In genomic region chr10:123139521-123140163, GRCh38 we compare ENCODE assay signal across 12 cellular contexts. TPM values are rescaled to one million over a fixed set of nuclear protein-coding genes. Genes with fewer than 3 reads are reported as not detected.
DNase-seq lines count a peak whose midpoint lies in the region; ATAC-seq and TF ChIP-seq lines count a peak whose summit lies in the region.
"Had no signal": no experiment of that assay in that cellular context is flagged by ENCODE, and none has a peak within 500 bp of the region (broad histone marks: within the 10 kb centered on the region; RNA-seq: fewer than 3 reads in every experiment).

No MANE protein-coding gene starts in this region.

- CTCF ChIA-PET in RWPE1 (lab: Yijun Ruan, JAX), result interaction anchor here (1.3 to 1.6 kb wide), 2 partner anchors 96 to 241 kb away, joined by 5 to 10 read pairs; no protein-coding TSS in a partner anchor

- no peaks in the 10 kb centered on the region for H3K9me3 Mint-ChIP-seq in activated T-cell treated with anti-CD3 and anti-CD28 coated beads, Interleukin-2, amount 50 U/mL, for 72 hours
- no peaks in the 10 kb centered on the region for H3K9me3 Mint-ChIP-seq in activated T-cell treated with anti-CD3 and anti-CD28 coated beads, Interleukin-2, amount 50 U/mL, for 4 hours
- H3K9me3 Mint-ChIP-seq: stimulated activated naive CD8-positive, alpha-beta T cell treated with anti-CD3 and anti-CD28 coated beads, Interleukin-15, Interleukin-2, amounts not matched to agents 100 ng/mL and 50 ng/mL, for 24 hours had no signal

- peak in 1 of 2 donors; percentile 12 for DNase-seq in activated T-cell treated with anti-CD3 and anti-CD28 coated beads, Interleukin-2, amount 50 U/mL, for 72 hours
- DNase-seq in activated T-cell treated with anti-CD3 and anti-CD28 coated beads, Interleukin-2, amount 50 U/mL, for 4 hours, result no peak
- no peak for DNase-seq in T-helper 17 cell
- peak; percentile 41 for DNase-seq in iPS-NIHi7 (ENCODE audit: extremely low spot score)
- DNase-seq in testis, result peak; percentile 76
- DNase-seq in RWPE1 (ENCODE audit: low spot score), result no peak
- DNase-seq: effector CD4-positive, alpha-beta T cell; KBM-7 had no signal

- H3K4me1 ChIP-seq in testis, result peaks cover 10% of the 10 kb centered on the region

- peaks cover 21% of the 10 kb centered on the region for H3K27me3 ChIP-seq in testis

- TF ChIP-seq CTCF in testis (IDR thresholded peaks at IDR 0.05) (no peak), RWPE1 (conservative IDR thresholded peaks at IDR 0.05; ENCODE audit: low read depth) (no peak)

- WGBS in testis, 2 donors, result 3 to 7% methylated on average over 15 to 32 of the region's 32 CpGs

- no peak overlapping the region for H3K4me3 ChIP-seq in testis

- H3K27me3 Mint-ChIP-seq in activated T-cell treated with anti-CD3 and anti-CD28 coated beads, Interleukin-2, amount 50 U/mL, for 72 hours (ENCODE audit: low read depth), result peaks cover 78% of the 10 kb centered on the region
- H3K27me3 Mint-ChIP-seq in activated T-cell treated with anti-CD3 and anti-CD28 coated beads, Interleukin-2, amount 50 U/mL, for 4 hours (ENCODE audit: low read depth), result peaks cover 82% of the 10 kb centered on the region
- H3K27me3 Mint-ChIP-seq in T-helper 17 cell, result peaks cover 76% of the 10 kb centered on the region

- peak overlapping the region; percentile 74 to 80 for H3K4me3 Mint-ChIP-seq in activated T-cell treated with anti-CD3 and anti-CD28 coated beads, Interleukin-2, amount 50 U/mL, for 72 hours
- H3K4me3 Mint-ChIP-seq in activated T-cell treated with anti-CD3 and anti-CD28 coated beads, Interleukin-2, amount 50 U/mL, for 4 hours, result no peak overlapping the region
- H3K4me3 Mint-ChIP-seq in T-helper 17 cell, result peak overlapping the region; percentile 43
- H3K4me3 Mint-ChIP-seq: stimulated activated naive CD8-positive, alpha-beta T cell treated with anti-CD3 and anti-CD28 coated beads, Interleukin-15, Interleukin-2, amounts not matched to agents 100 ng/mL and 50 ng/mL, for 24 hours had no signal

- no peaks in the 10 kb centered on the region for H3K36me3 ChIP-seq in testis (ENCODE audit: low read depth, missing control alignments)

- peak overlapping the region; percentile 58 for H3K27ac Mint-ChIP-seq in activated T-cell treated with anti-CD3 and anti-CD28 coated beads, Interleukin-2, amount 50 U/mL, for 72 hours
- H3K27ac Mint-ChIP-seq in T-helper 17 cell, result peak overlapping the region; percentile 59

- peaks cover 47% of the 10 kb centered on the region for H3K4me1 Mint-ChIP-seq in activated T-cell treated with anti-CD3 and anti-CD28 coated beads, Interleukin-2, amount 50 U/mL, for 72 hours (ENCODE audit: low read depth)
- peaks cover 56% of the 10 kb centered on the region for H3K4me1 Mint-ChIP-seq in activated T-cell treated with anti-CD3 and anti-CD28 coated beads, Interleukin-2, amount 50 U/mL, for 4 hours (ENCODE audit: low read depth)
- peaks cover 32% of the 10 kb centered on the region for H3K4me1 Mint-ChIP-seq in T-helper 17 cell

- intact Hi-C loops in testis (cut with DNase I; ENCODE audit: low total_unique reads), result loop anchor here (5.0 kb wide), 1 partner anchor 418 kb away; no protein-coding TSS in a partner anchor

- POLR2A ChIA-PET in RWPE1 (lab: Yijun Ruan, JAX; ENCODE audit: low non-redundant PET), result no interaction called here

- peaks cover 0 to 1% of the 10 kb centered on the region in 2 donors for H3K36me3 Mint-ChIP-seq in activated T-cell treated with anti-CD3 and anti-CD28 coated beads, Interleukin-2, amount 50 U/mL, for 72 hours (ENCODE audit: insufficient read depth in 2 of 2)
- H3K36me3 Mint-ChIP-seq in activated T-cell treated with anti-CD3 and anti-CD28 coated beads, Interleukin-2, amount 50 U/mL, for 4 hours (ENCODE audit: insufficient read depth), result no peaks in the 10 kb centered on the region
- peaks cover 5% of the 10 kb centered on the region for H3K36me3 Mint-ChIP-seq in T-helper 17 cell (ENCODE audit: low read depth)

- H3K27ac ChIP-seq in testis (no peak overlapping the region), RWPE1 (no peak overlapping the region)
- H3K27ac ChIP-seq: C4-2B had no signal

- TF ChIP-seq POLR2A in testis (IDR thresholded peaks at IDR 0.05), result no peak

- ATAC-seq in activated T-cell treated with anti-CD3 and anti-CD28 coated beads, Interleukin-2, amount 50 U/mL, for 72 hours (replicated peaks in 1 of 2), result peak; percentile 3 to 9
- no peak for ATAC-seq in activated T-cell treated with anti-CD3 and anti-CD28 coated beads, Interleukin-2, amount 50 U/mL, for 4 hours
- ATAC-seq in T-helper 17 cell, result peak; percentile 16
- no peak for ATAC-seq in HG03095 (IDR thresholded peaks at IDR 0.05; ENCODE audit: unreplicated experiment)
- ATAC-seq in HG03520 (IDR thresholded peaks at IDR 0.05; ENCODE audit: unreplicated experiment), result no peak

- H3K9me3 ChIP-seq in T-helper 17 cell (ENCODE audit: control insufficient read depth, low read length, poor library complexity, severe bottlenecking) (no peaks in the 10 kb centered on the region), testis (no peaks in the 10 kb centered on the region)

RNA-seq across cellular contexts. Expression of gene HMX3, which starts 3.9 kb away (rescaled TPM):
- 1 to 10 TPM; 1.2 to 2.0 TPM for total RNA-seq in activated T-cell treated with anti-CD3 and anti-CD28 coated beads, Interleukin-2, amount 50 U/mL, for 72 hours
- total RNA-seq in activated T-cell treated with anti-CD3 and anti-CD28 coated beads, Interleukin-2, amount 50 U/mL, for 4 hours, result under 1 TPM in 1 of 3 donors, not detected in 2; 0.16 TPM
- total RNA-seq in T-helper 17 cell, result under 1 TPM in 1 of 2 donors, not detected in 1; 0.39 TPM
- total RNA-seq in testis, result under 1 TPM; 0.25 to 0.55 TPM
- polyA plus RNA-seq in testis (ENCODE audit: insufficient read depth, low read depth, low replicate concordance), result not detected

RNA-seq across cellular contexts. Expression of gene HMX2, which starts 8.3 kb away (rescaled TPM):
- 1 to 10 TPM in 1 of 2 donors, under 1 TPM in 1; 0.58 to 1.1 TPM for total RNA-seq in activated T-cell treated with anti-CD3 and anti-CD28 coated beads, Interleukin-2, amount 50 U/mL, for 72 hours
- under 1 TPM in 1 of 3 donors, not detected in 2; 0.11 TPM for total RNA-seq in activated T-cell treated with anti-CD3 and anti-CD28 coated beads, Interleukin-2, amount 50 U/mL, for 4 hours
- not detected for total RNA-seq in T-helper 17 cell
- under 1 TPM; 0.19 to 0.47 TPM for total RNA-seq in testis
- not detected for polyA plus RNA-seq in testis (ENCODE audit: insufficient read depth, low read depth, low replicate concordance)

RNA-seq across cellular contexts. Expression of gene BUB3, which starts 14.6 kb away (rescaled TPM):
- 100 to 1,000 TPM; 255 TPM for total RNA-seq in activated T-cell treated with anti-CD3 and anti-CD28 coated beads, Interleukin-2, amount 50 U/mL, for 72 hours
- total RNA-seq in activated T-cell treated with anti-CD3 and anti-CD28 coated beads, Interleukin-2, amount 50 U/mL, for 4 hours, result 100 to 1,000 TPM; 169 to 185 (median 173) TPM
- total RNA-seq in T-helper 17 cell (100 to 1,000 TPM; 105 to 111 TPM), testis (10 to 100 TPM; 78.7 to 96.0 TPM)
- polyA plus RNA-seq in testis (ENCODE audit: insufficient read depth, low read depth, low replicate concordance), result 148 TPM

Comparison
In these comparisons a context has a peak if more than half of its experiments do, and no peak if none do; other contexts are left out.
1. ATAC-seq: peak in activated T-cell treated with anti-CD3 and anti-CD28 coated beads, Interleukin-2, amount 50 U/mL, for 72 hours (2 of 2) and T-helper 17 cell (single experiment); none in activated T-cell treated with anti-CD3 and anti-CD28 coated beads, Interleukin-2, amount 50 U/mL, for 4 hours (0 of 2), HG03095 (single experiment) and HG03520 (single experiment).
2. DNase-seq: peak in iPS-NIHi7 (single experiment) and testis (single experiment); none in activated T-cell treated with anti-CD3 and anti-CD28 coated beads, Interleukin-2, amount 50 U/mL, for 4 hours (single experiment), T-helper 17 cell (0 of 3) and RWPE1 (single experiment).